ENCODE assay signal across 23 cellular contexts in genomic region chr14:97138801-97139200, GRCh38.
DNase-seq lines count a peak whose midpoint lies in the region; TF ChIP-seq lines count a peak whose summit lies in the region.
"Had no signal": no experiment of that assay in that cellular context is flagged by ENCODE, and none has a peak within 500 bp of the region (broad histone marks: within the 10 kb centered on the region; RNA-seq: fewer than 3 reads in every experiment).

No MANE protein-coding gene starts in this region.

- H3K27me3 ChIP-seq in A673 (replicated peaks; ENCODE audit: insufficient read depth, low read depth, low read length, poor library complexity), result no peaks in the 10 kb centered on the region
- H3K27me3 ChIP-seq: testis, vagina had no signal

- no peaks in the 10 kb centered on the region for H3K36me3 Mint-ChIP-seq in osteocyte (ENCODE audit: unreplicated experiment)

- no peak overlapping the region for H3K4me3 Mint-ChIP-seq in osteocyte (ENCODE audit: unreplicated experiment)
- H3K4me3 Mint-ChIP-seq: activated B cell treated with CpG ODN at 0.5 μM for 24 hours, HFFc6 had no signal

- H3K4me1 ChIP-seq in A673 (ENCODE audit: insufficient read depth, low read length, poor library complexity, severe bottlenecking), result no peaks in the 10 kb centered on the region
- H3K4me1 ChIP-seq: foreskin keratinocyte, lower lobe of right lung, testis, vagina had no signal

- CTCF ChIA-PET in A673 (lab: Charles Lee), result no interaction called here

- TF ChIP-seq CTCF in A673 (conservative IDR thresholded peaks at IDR 0.05; ENCODE audit: low read depth, low read length) (peak; percentile 37; the same call in 1 of the 2 replicates), osteocyte (IDR thresholded peaks at IDR 0.05) (no peak), GM20000 (IDR thresholded peaks at IDR 0.05; ENCODE audit: extremely low read depth, missing control alignments) (no peak)

- POLR2A ChIA-PET in A673 (lab: Charles Lee; ENCODE audit: low non-redundant PET), result no interaction called here

- intact Hi-C loops in A673 (cut with micrococcal nuclease; ENCODE audit: unreplicated experiment), result no loop called here

- H3K36me3 ChIP-seq in A673 (ENCODE audit: insufficient read depth, low read length, poor library complexity, severe bottlenecking), result no peaks in the 10 kb centered on the region
- H3K36me3 ChIP-seq: lower lobe of right lung, vagina had no signal

- in situ Hi-C loops in G401 (cut with HindIII; ENCODE audit: low sequenced_read_pairs), result no loop called here

- DNase-seq in A673 (ENCODE audit: low spot score) (no peak), G401 (ENCODE audit: low spot score) (peak; percentile 8), NCI-H526 treated with DMSO at 0.1 percent for 48 hours (lab: John Stamatoyannopoulos, UW) (peak; percentile 28), cerebellar cortex (ENCODE audit: low spot score) (peak; percentile 15), medulla oblongata (ENCODE audit: extremely low spot score) (no peak), osteocyte (ENCODE audit: extremely low spot score, unreplicated experiment) (no peak), NCI-H510A treated with DMSO at 0.1 percent for 48 hours (lab: John Stamatoyannopoulos, UW) (no peak), GM20000 (ENCODE audit: low spot score) (no peak)
- DNase-seq: activated B cell treated with CpG ODN at 0.5 μM for 24 hours; activated CD4-positive, alpha-beta T cell treated with anti-CD3 and anti-CD28 coated beads, Interleukin-2, amount 50 U/mL, for 48 hours; effector CD4-positive, alpha-beta T cell; foreskin keratinocyte; HFFc6; lower lobe of right lung; NCI-H2171 treated with DMSO at 0.1 percent for 48 hours; NK-92 treated with Interleukin-12 subunit alpha and Interleukin-12 subunit beta, amount 100 ng/mL, for 24 hours; RPMI8226; small intestine; stimulated activated naive CD4-positive, alpha-beta T cell; testis had no signal

- H3K27me3 Mint-ChIP-seq in osteocyte (ENCODE audit: unreplicated experiment), result no peaks in the 10 kb centered on the region

- H3K9me3 ChIP-seq in A673 (ENCODE audit: low read depth, low read length, poor library complexity, severe bottlenecking), result no peaks in the 10 kb centered on the region
- H3K9me3 ChIP-seq: lower lobe of right lung, testis, vagina had no signal

- no peaks in the 10 kb centered on the region for H3K4me1 Mint-ChIP-seq in osteocyte (ENCODE audit: unreplicated experiment)
- H3K4me1 Mint-ChIP-seq: activated B cell treated with CpG ODN at 0.5 μM for 24 hours had no signal

- no TSS peak for BruUV-seq in A673 (replicated peaks; lab: Mats Ljungman, UMichigan)

- no peak overlapping the region for H3K27ac Mint-ChIP-seq in osteocyte (ENCODE audit: unreplicated experiment)
- H3K27ac Mint-ChIP-seq: activated B cell treated with CpG ODN at 0.5 μM for 24 hours, HFFc6 had no signal

- no peak overlapping the region for H3K27ac ChIP-seq in A673 (ENCODE audit: low read depth, low read length, poor library complexity, severe bottlenecking)
- H3K27ac ChIP-seq: C4-2B, foreskin keratinocyte, hepatocyte, lower lobe of right lung, testis, vagina had no signal

- peaks cover 50% of the 10 kb centered on the region for H3K9me3 Mint-ChIP-seq in osteocyte (ENCODE audit: unreplicated experiment)

- H3K4me3 ChIP-seq in A673 (ENCODE audit: low read depth, low read length, poor library complexity, severe bottlenecking), result no peak overlapping the region
- H3K4me3 ChIP-seq: hepatocyte, lower lobe of right lung, testis, vagina had no signal

Comparison
In these comparisons a context has a peak if more than half of its experiments do, and no peak if none do; other contexts are left out.
1. DNase-seq: peak in G401 (single experiment), NCI-H526 treated with DMSO at 0.1 percent for 48 hours (single experiment) and cerebellar cortex (single experiment); none in A673 (single experiment), medulla oblongata (single experiment), osteocyte (single experiment), NCI-H510A treated with DMSO at 0.1 percent for 48 hours (single experiment) and GM20000 (single experiment).